ENCODE assay signal across 1 cellular context in genomic region chr19:18218600-18218999, GRCh38.
TF ChIP-seq lines count a peak whose summit lies in the region.

No MANE protein-coding gene starts in this region.

TF ChIP-seq in IMR-90, 13 proteins besides CTCF, POLR2A, EP300 and RAD21:
- no peak for TF ChIP-seq MAZ (IDR thresholded peaks at IDR 0.05; ENCODE audit: borderline replicate concordance, low read depth, low read length)
- no peak for TF ChIP-seq ELK1 (IDR thresholded peaks at IDR 0.05; ENCODE audit: borderline replicate concordance, low read depth, low read length)
- TF ChIP-seq RCOR1 (IDR thresholded peaks at IDR 0.05; ENCODE audit: insufficient replicate concordance, low read length) = no peak
- no peak for TF ChIP-seq USF2 (IDR thresholded peaks at IDR 0.05; ENCODE audit: low read depth, low read length)
- TF ChIP-seq CEBPB (IDR thresholded peaks at IDR 0.05; ENCODE audit: low read depth, low read length) = no peak
- TF ChIP-seq CHD1 (IDR thresholded peaks at IDR 0.05; ENCODE audit: low read depth, low read length) = no peak
- no peak for TF ChIP-seq RFX5 (IDR thresholded peaks at IDR 0.05; ENCODE audit: low read depth, low read length)
- no peak for TF ChIP-seq MXI1 (IDR thresholded peaks at IDR 0.05; ENCODE audit: borderline replicate concordance, low read depth, low read length)
- no peak for TF ChIP-seq SMC3 (IDR thresholded peaks at IDR 0.05; ENCODE audit: low read depth, low read length)
- no peak for TF ChIP-seq BHLHE40 (IDR thresholded peaks at IDR 0.05; ENCODE audit: low read depth, low read length)
- no peak for TF ChIP-seq NFE2L2 (IDR thresholded peaks at IDR 0.05; ENCODE audit: low read depth, low read length)
- TF ChIP-seq MAFK (IDR thresholded peaks at IDR 0.05; ENCODE audit: low read depth, low read length) = no peak
- no peak for TF ChIP-seq FOS (IDR thresholded peaks at IDR 0.05; ENCODE audit: low read depth, low read length)
